7 cellular contexts compared by ENCODE assay signal in the genomic region with DNA sequence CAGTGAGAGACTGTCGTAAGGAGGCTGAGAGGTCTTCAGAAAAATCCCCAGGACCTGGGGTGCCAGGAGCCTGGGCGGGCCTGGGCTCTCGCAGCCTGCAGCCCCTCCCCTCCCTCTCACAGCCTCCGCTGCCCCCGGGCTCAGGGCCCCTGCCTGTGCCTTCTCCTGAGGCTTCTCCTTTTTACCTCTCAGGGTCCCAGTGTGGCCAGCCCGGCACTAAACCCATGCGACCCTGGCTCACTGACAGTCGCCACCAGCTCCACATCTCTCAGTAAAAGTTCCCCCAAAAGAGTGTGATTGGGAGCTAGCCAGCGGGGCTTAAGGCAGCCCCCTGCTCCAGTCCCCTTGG. TPM values are rescaled to one million over a fixed set of nuclear protein-coding genes. Genes with fewer than 3 reads are reported as not detected.
"Had no signal": no experiment of that assay in that cellular context is flagged by ENCODE, and none has a peak within 500 bp of the region (broad histone marks: within the 10 kb centered on the region; RNA-seq: fewer than 3 reads in every experiment).

No MANE protein-coding gene starts in this region.

- H3K4me3 ChIP-seq: GM23248, HAP-1 had no signal

- H3K9me3 ChIP-seq: HAP-1 had no signal

- H3K36me3 Mint-ChIP-seq: IgD-negative memory B cell had no signal

- H2AFZ ChIP-seq: GM23248 had no signal

- H3K4me1 Mint-ChIP-seq: IgD-negative memory B cell had no signal

- H3K9me3 Mint-ChIP-seq: IgD-negative memory B cell had no signal

- ATAC-seq: HCT116, HepG2 had no signal

- H3K4me1 ChIP-seq: HAP-1 had no signal

- H3K9ac ChIP-seq: GM23248 had no signal

- H3K4me3 Mint-ChIP-seq: HFFc6, IgD-negative memory B cell had no signal

- DNase-seq: GM23248, HFFc6 had no signal

- H3K36me3 ChIP-seq: HAP-1 had no signal

- H3K27ac ChIP-seq: GM23248, HL-60 had no signal

- H3K27ac Mint-ChIP-seq: HFFc6 had no signal

RNA-seq across cellular contexts. Expression of gene PDE9A, which starts 26.5 kb away (rescaled TPM):
- total RNA-seq: GM23248, HFFc6 had no signal
- polyA plus RNA-seq: GM23248, IgD-negative memory B cell had no signal
